In the genomic region with DNA sequence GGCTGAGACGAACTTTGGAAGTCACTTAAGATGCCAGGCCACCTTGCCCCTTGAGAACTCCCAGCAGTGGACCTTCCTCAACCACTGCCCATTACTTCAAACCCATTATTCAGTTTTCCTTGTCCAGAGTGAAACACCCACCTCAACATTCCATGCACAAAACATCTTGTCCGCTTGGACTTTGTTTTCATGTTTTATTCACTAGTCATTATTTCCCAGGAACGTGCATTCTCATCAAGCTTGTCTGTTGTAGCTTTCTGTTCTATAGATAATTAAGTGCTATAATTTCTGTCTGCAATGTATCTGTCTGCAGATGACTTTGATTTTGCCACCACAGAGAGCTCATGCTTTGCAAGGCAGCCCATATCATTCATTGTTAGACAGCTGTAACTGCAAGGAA, we compare ENCODE assay signal across 1 cellular context.
TF ChIP-seq lines count a peak whose summit lies in the region.

No MANE protein-coding gene starts in this region.

TF ChIP-seq in IMR-90, 13 proteins besides CTCF, POLR2A, EP300 and RAD21:
- TF ChIP-seq BHLHE40 (IDR thresholded peaks at IDR 0.05; ENCODE audit: low read depth, low read length) (no peak), MAZ (IDR thresholded peaks at IDR 0.05; ENCODE audit: borderline replicate concordance, low read depth, low read length) (no peak), MXI1 (IDR thresholded peaks at IDR 0.05; ENCODE audit: borderline replicate concordance, low read depth, low read length) (no peak), CHD1 (IDR thresholded peaks at IDR 0.05; ENCODE audit: low read depth, low read length) (no peak), RFX5 (IDR thresholded peaks at IDR 0.05; ENCODE audit: low read depth, low read length) (no peak), RCOR1 (IDR thresholded peaks at IDR 0.05; ENCODE audit: insufficient replicate concordance, low read length) (no peak), MAFK (IDR thresholded peaks at IDR 0.05; ENCODE audit: low read depth, low read length) (no peak), SMC3 (IDR thresholded peaks at IDR 0.05; ENCODE audit: low read depth, low read length) (no peak), CEBPB (IDR thresholded peaks at IDR 0.05; ENCODE audit: low read depth, low read length) (no peak), NFE2L2 (IDR thresholded peaks at IDR 0.05; ENCODE audit: low read depth, low read length) (no peak), ELK1 (IDR thresholded peaks at IDR 0.05; ENCODE audit: borderline replicate concordance, low read depth, low read length) (no peak), FOS (IDR thresholded peaks at IDR 0.05; ENCODE audit: low read depth, low read length) (no peak)
- TF ChIP-seq, protein P1, sequence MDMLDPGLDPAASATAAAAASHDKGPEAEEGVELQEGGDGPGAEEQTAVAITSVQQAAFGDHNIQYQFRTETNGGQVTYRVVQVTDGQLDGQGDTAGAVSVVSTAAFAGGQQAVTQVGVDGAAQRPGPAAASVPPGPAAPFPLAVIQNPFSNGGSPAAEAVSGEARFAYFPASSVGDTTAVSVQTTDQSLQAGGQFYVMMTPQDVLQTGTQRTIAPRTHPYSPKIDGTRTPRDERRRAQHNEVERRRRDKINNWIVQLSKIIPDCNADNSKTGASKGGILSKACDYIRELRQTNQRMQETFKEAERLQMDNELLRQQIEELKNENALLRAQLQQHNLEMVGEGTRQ (IDR thresholded peaks at IDR 0.05; ENCODE audit: low read depth, low read length): no peak
